Comparison of ENCODE assay signal across 1 cellular context in the genomic region with DNA sequence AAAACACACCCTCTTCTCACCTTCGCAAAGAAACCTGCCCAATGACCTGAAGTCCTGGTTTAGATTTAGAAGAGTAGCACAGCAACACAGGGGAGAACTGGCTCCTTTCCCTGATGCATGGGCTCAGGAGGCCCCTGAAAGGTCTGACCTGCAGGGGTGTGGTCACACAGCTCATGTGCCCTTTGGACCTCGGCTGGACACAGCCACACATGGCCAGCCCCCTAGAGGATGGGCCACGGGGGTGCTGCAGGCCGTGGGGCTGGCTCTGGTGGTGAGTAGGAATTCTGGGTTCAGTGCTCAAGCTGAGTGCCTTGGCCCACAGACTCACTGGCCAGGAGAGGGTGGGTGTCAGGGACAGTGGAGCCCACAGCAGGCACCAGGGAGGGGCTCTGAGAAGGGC.
TF ChIP-seq lines count a peak whose summit lies in the region.

No MANE protein-coding gene starts in this region.

TF ChIP-seq in HepG2, 621 proteins besides CTCF, POLR2A, EP300 and RAD21 (continued from another document):
- TF ChIP-seq ZNF350 (CRISPR knock-in tag; IDR thresholded peaks at IDR 0.05; ENCODE audit: borderline replicate concordance, low read depth): no peak
- TF ChIP-seq ZSCAN31 (CRISPR knock-in tag; IDR thresholded peaks at IDR 0.05; ENCODE audit: low read depth): no peak
- no peak for TF ChIP-seq ZNF503 (CRISPR knock-in tag; IDR thresholded peaks at IDR 0.05)
- TF ChIP-seq AGO1 (IDR thresholded peaks at IDR 0.05; ENCODE audit: low read depth, low read length, poor library complexity, severe bottlenecking): no peak
- TF ChIP-seq ZSCAN5A (CRISPR knock-in tag; IDR thresholded peaks at IDR 0.05; ENCODE audit: borderline replicate concordance): no peak
- no peak for TF ChIP-seq ZNF414 (CRISPR knock-in tag; IDR thresholded peaks at IDR 0.05)
- TF ChIP-seq RBM22 (optimal IDR thresholded peaks at IDR 0.05; ENCODE audit: low read length): no peak
- no peak for TF ChIP-seq ELF4 (CRISPR knock-in tag; IDR thresholded peaks at IDR 0.05; ENCODE audit: borderline replicate concordance)
- TF ChIP-seq, protein P1, sequence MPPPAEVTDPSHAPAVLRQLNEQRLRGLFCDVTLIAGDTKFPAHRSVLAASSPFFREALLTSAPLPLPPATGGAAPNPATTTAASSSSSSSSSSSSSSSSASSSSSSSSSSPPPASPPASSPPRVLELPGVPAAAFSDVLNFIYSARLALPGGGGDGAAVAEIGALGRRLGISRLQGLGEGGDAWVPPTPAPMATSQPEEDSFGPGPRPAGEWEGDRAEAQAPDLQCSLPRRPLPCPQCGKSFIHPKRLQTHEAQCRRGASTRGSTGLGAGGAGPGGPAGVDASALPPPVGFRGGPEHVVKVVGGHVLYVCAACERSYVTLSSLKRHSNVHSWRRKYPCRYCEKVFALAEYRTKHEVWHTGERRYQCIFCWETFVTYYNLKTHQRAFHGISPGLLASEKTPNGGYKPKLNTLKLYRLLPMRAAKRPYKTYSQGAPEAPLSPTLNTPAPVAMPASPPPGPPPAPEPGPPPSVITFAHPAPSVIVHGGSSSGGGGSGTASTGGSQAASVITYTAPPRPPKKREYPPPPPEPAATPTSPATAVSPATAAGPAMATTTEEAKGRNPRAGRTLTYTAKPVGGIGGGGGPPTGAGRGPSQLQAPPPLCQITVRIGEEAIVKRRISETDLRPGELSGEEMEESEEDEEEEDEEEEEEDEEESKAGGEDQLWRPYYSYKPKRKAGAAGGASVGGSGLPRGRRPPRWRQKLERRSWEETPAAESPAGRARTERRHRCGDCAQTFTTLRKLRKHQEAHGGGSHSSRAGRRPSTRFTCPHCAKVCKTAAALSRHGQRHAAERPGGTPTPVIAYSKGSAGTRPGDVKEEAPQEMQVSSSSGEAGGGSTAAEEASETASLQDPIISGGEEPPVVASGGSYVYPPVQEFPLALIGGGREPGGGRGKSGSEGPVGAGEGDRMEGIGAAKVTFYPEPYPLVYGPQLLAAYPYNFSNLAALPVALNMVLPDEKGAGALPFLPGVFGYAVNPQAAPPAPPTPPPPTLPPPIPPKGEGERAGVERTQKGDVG (CRISPR knock-in tag; IDR thresholded peaks at IDR 0.05; ENCODE audit: borderline replicate concordance): no peak
- TF ChIP-seq ZNF451 (CRISPR knock-in tag; IDR thresholded peaks at IDR 0.05): no peak
- TF ChIP-seq, protein P2, sequence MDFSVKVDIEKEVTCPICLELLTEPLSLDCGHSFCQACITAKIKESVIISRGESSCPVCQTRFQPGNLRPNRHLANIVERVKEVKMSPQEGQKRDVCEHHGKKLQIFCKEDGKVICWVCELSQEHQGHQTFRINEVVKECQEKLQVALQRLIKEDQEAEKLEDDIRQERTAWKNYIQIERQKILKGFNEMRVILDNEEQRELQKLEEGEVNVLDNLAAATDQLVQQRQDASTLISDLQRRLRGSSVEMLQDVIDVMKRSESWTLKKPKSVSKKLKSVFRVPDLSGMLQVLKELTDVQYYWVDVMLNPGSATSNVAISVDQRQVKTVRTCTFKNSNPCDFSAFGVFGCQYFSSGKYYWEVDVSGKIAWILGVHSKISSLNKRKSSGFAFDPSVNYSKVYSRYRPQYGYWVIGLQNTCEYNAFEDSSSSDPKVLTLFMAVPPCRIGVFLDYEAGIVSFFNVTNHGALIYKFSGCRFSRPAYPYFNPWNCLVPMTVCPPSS (IDR thresholded peaks at IDR 0.05): no peak
- 0 out of 2 replicates have a peak, but pooled peaks have one; percentile 73 for TF ChIP-seq KLF12 (CRISPR knock-in tag; IDR thresholded peaks at IDR 0.05; ENCODE audit: borderline replicate concordance)
- TF ChIP-seq SOX5 (CRISPR knock-in tag; IDR thresholded peaks at IDR 0.05; ENCODE audit: borderline replicate concordance): no peak
- TF ChIP-seq KAT7 (CRISPR knock-in tag; IDR thresholded peaks at IDR 0.05; ENCODE audit: borderline replicate concordance): no peak
- no peak for TF ChIP-seq MZF1 (CRISPR knock-in tag; IDR thresholded peaks at IDR 0.05; ENCODE audit: borderline replicate concordance)
- TF ChIP-seq, protein P3, sequence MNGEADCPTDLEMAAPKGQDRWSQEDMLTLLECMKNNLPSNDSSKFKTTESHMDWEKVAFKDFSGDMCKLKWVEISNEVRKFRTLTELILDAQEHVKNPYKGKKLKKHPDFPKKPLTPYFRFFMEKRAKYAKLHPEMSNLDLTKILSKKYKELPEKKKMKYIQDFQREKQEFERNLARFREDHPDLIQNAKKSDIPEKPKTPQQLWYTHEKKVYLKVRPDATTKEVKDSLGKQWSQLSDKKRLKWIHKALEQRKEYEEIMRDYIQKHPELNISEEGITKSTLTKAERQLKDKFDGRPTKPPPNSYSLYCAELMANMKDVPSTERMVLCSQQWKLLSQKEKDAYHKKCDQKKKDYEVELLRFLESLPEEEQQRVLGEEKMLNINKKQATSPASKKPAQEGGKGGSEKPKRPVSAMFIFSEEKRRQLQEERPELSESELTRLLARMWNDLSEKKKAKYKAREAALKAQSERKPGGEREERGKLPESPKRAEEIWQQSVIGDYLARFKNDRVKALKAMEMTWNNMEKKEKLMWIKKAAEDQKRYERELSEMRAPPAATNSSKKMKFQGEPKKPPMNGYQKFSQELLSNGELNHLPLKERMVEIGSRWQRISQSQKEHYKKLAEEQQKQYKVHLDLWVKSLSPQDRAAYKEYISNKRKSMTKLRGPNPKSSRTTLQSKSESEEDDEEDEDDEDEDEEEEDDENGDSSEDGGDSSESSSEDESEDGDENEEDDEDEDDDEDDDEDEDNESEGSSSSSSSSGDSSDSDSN (CRISPR knock-in tag; IDR thresholded peaks at IDR 0.05): no peak
- no peak for TF ChIP-seq NR2F6 (IDR thresholded peaks at IDR 0.05)
- peak; percentile 53; the same call in 1 of the 2 replicates for TF ChIP-seq NR2F6 (CRISPR knock-in tag; IDR thresholded peaks at IDR 0.05)
- TF ChIP-seq TGIF2 (CRISPR knock-in tag; IDR thresholded peaks at IDR 0.05): no peak
- TF ChIP-seq PITX1 (CRISPR knock-in tag; IDR thresholded peaks at IDR 0.05): no peak
- no peak for TF ChIP-seq MAFG (CRISPR knock-in tag; IDR thresholded peaks at IDR 0.05)
